Comparison of ENCODE assay signal across 7 cellular contexts in the genomic region with DNA sequence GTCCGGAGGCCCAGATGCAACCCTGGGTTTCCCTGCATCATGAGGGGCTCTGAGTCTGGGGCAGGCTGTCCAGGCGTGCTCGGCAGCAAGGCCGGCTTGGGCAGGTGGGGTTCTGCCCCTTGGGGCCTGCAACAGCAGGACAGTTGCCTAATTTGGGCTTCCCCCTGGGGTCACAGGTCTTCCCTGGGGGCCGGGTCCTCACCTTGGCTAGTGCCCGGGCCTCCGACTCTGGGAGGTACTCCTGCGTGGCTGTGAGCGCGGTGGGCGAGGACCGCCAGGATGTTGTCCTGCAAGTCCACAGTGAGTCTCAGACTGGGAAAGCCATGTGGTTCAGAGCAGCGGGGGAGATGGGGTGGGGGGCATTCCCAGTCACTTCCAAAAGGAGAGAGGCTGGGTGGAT.
"Had no signal": no experiment of that assay in that cellular context is flagged by ENCODE, and none has a peak within 500 bp of the region (broad histone marks: within the 10 kb centered on the region; RNA-seq: fewer than 3 reads in every experiment).

No MANE protein-coding gene starts in this region.

- H3K27ac ChIP-seq: HL-60 had no signal

- H3K4me3 ChIP-seq: K562 had no signal

- ATAC-seq: HepG2, K562 had no signal

- FAIRE-seq: HepG2, HTR-8/SVneo, K562 had no signal

- DNase-seq: IMR-90, KBM-7, KG1 had no signal
